In genomic region chr2:238700122-238700457, GRCh38 we compare ENCODE assay signal across 15 cellular contexts.
DNase-seq lines count a peak whose midpoint lies in the region; ATAC-seq and TF ChIP-seq lines count a peak whose summit lies in the region.
"Had no signal": no experiment of that assay in that cellular context is flagged by ENCODE, and none has a peak within 500 bp of the region (broad histone marks: within the 10 kb centered on the region; RNA-seq: fewer than 3 reads in every experiment).

No MANE protein-coding gene starts in this region.

- peak; percentile 61 for DNase-seq in AG10803 (ENCODE audit: low read depth)
- peak in 2 of 4 donors; percentile 19 to 26 for DNase-seq in body of pancreas
- peak; percentile 77 for DNase-seq in left ventricle myocardium superior
- DNase-seq in omental fat pad (ENCODE audit: low spot score), result peak; percentile 33
- DNase-seq in NCI-H524 treated with DMSO at 0.1 percent for 48 hours (lab: John Stamatoyannopoulos, UW), result no peak
- DNase-seq in colonic mucosa, result no peak
- DNase-seq: activated CD8-positive, alpha-beta memory T cell treated with anti-CD3 and anti-CD28 coated beads, Interleukin-2, amount 50 U/mL, for 48 hours; COR-L47; glutamatergic neuron; MM.1S; naive B cell; NCI-H2081; NCI-H82 had no signal

- H3K4me1 ChIP-seq in body of pancreas (no peaks in the 10 kb centered on the region), colonic mucosa (no peaks in the 10 kb centered on the region)

- intact Hi-C loops in body of pancreas (cut with DNase I) (no loop called here), left ventricle myocardium superior (cut with micrococcal nuclease) (no loop called here), colonic mucosa (cut with DNase I) (no loop called here)

- no peaks in the 10 kb centered on the region for H3K36me3 ChIP-seq in body of pancreas (replicated peaks in 1 of 2; ENCODE audit: insufficient read depth in 1 of 2, low read depth in 2 of 2)
- H3K36me3 ChIP-seq in colonic mucosa, result no peaks in the 10 kb centered on the region

- H3K4me3 ChIP-seq in AG10803 (ENCODE audit: low read length) (no peak overlapping the region), body of pancreas (no peak overlapping the region), colonic mucosa (no peak overlapping the region)

- TF ChIP-seq CTCF in AG10803 (conservative IDR thresholded peaks at IDR 0.05; ENCODE audit: low read length) (no peak), body of pancreas (IDR thresholded peaks at IDR 0.05) (no peak), omental fat pad (IDR thresholded peaks at IDR 0.05) (no peak), colonic mucosa (IDR thresholded peaks at IDR 0.05) (no peak)

- H3K27ac ChIP-seq in body of pancreas, result no peak overlapping the region
- H3K27ac ChIP-seq in colonic mucosa, result no peak overlapping the region

- 44 to 48% methylated on average over 11 of the region's 11 CpGs for WGBS in body of pancreas, 2 donors

- TF ChIP-seq POLR2A in body of pancreas (IDR thresholded peaks at IDR 0.05), result no peak

- ATAC-seq in body of pancreas, result peak; percentile 39
- peak; percentile 87 for ATAC-seq in left ventricle myocardium superior
- peak; percentile 79 for ATAC-seq in omental fat pad (ENCODE audit: low FRiP score)
- no peak for ATAC-seq in HG02588 (IDR thresholded peaks at IDR 0.05; ENCODE audit: unreplicated experiment)
- ATAC-seq in HG03175 (IDR thresholded peaks at IDR 0.05; ENCODE audit: unreplicated experiment), result no peak

- no peak overlapping the region for H3K9ac ChIP-seq in colonic mucosa (ENCODE audit: low read depth in 2 of 2, low read length in 2 of 2)

- H3K9me3 ChIP-seq in body of pancreas, result no peaks in the 10 kb centered on the region
- H3K9me3 ChIP-seq in colonic mucosa, result no peaks in the 10 kb centered on the region

- H3K27me3 ChIP-seq in body of pancreas, result no peaks in the 10 kb centered on the region
- no peaks in the 10 kb centered on the region for H3K27me3 ChIP-seq in colonic mucosa

Comparison
In these comparisons a context has a peak if more than half of its experiments do, and no peak if none do; other contexts are left out.
1. DNase-seq: peak in AG10803 (single experiment), left ventricle myocardium superior (single experiment) and omental fat pad (single experiment); none in NCI-H524 treated with DMSO at 0.1 percent for 48 hours (single experiment) and colonic mucosa (single experiment).
2. ATAC-seq: peak in body of pancreas (single experiment), left ventricle myocardium superior (single experiment) and omental fat pad (single experiment); none in HG02588 (single experiment) and HG03175 (single experiment).